ENCODE assay signal across 8 cellular contexts in the genomic region with DNA sequence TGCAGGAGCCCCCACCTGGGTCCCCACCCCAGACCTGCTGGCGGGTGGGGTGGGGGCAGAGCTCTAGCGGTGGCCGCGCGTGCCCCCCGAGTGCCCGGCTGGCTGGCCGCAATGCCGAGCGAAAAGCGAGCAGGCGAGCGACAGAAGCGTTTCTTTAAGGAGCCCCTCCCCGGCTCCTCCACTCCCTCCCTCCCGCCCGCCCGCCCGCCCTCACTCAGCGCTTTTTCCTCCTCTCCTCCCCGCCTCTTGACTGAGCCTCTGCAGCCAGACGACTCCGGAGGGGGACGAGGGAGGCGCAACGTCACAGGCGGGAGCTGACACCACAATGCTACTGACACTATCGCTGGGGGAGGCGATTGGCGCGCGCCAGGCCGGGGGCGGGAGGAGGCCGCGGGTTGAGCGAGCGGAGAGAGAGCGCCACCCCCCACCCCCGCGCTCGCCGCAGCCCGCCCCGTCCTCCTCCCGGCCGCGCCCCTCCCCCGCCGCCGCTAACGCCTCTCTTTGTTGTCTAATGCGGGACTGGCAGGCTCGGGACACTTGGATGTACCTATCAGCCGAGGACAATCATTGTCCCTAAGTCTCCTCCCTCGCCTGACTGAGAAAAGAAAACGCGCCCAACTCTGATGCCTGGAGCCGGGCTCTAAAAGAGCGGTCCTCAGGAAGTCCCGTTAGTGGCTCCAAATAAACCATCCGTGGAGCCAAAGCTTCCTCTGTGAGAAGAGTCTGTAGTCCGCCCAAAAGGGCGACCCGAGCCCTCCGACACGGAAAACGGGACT. TPM values are rescaled to one million over a fixed set of nuclear protein-coding genes. Genes with fewer than 3 reads are reported as not detected.
DNase-seq lines count a peak whose midpoint lies in the region; ATAC-seq, FAIRE-seq and TF ChIP-seq lines count a peak whose summit lies in the region.

Gene MEX3B, minus strand, starts transcription at position 127 of the 776 bp plus-strand sequence. CDS start 313 bp downstream, outside the sequence.

- peak; percentile 75 for ATAC-seq in GM21528 (IDR thresholded peaks at IDR 0.05; ENCODE audit: low FRiP score, unreplicated experiment)

- H3K36me3 ChIP-seq in OCI-LY1 (ENCODE audit: insufficient read depth, low read length) (peaks cover 11% of the 10 kb centered on the region; the same call in 1 of the 2 replicates), endothelial cell of umbilical vein (ENCODE audit: control insufficient read depth in 2 of 2, extremely low read depth in 1 of 2, insufficient read depth in 2 of 2, low read length in 2 of 2) (peaks cover 7 to 8% of the 10 kb centered on the region in 2 experiments)

- TSS peak; percentile 62 for BruUV-seq in endothelial cell of umbilical vein (replicated peaks; lab: Mats Ljungman, UMichigan)

- H3K9me1 ChIP-seq in endothelial cell of umbilical vein (replicated peaks; ENCODE audit: control insufficient read depth, extremely low read depth, insufficient read depth, low read length): no peaks in the 10 kb centered on the region

- no peaks in the 10 kb centered on the region for H4K20me1 ChIP-seq in OCI-LY1 (ENCODE audit: insufficient read depth, low read length)
- H4K20me1 ChIP-seq in endothelial cell of umbilical vein (replicated peaks; ENCODE audit: control insufficient read depth, extremely low read depth, insufficient read depth, low read length): peaks cover 2% of the 10 kb centered on the region

- H3K4me2 ChIP-seq in OCI-LY1 (ENCODE audit: low read length) (peak within 1 kb of the TSS; percentile 87), endothelial cell of umbilical vein (ENCODE audit: insufficient read depth, low read length) (peak within 1 kb of the TSS; percentile 97)

- peak within 1 kb of the TSS; percentile 93 for H3K9ac ChIP-seq in OCI-LY1 (ENCODE audit: low read length)
- H3K9ac ChIP-seq in endothelial cell of umbilical vein (replicated peaks; ENCODE audit: extremely low read depth, insufficient read depth, low read length): peak within 1 kb of the TSS; percentile 98

- CTCF ChIA-PET in endothelial cell of umbilical vein (lab: Charles Lee): interaction anchor here (0.7 to 3.8 kb wide), 5 partner anchors 60 to 542 kb away, joined by 3 to 30 read pairs (median 3); no protein-coding TSS in a partner anchor

- H3K4me3 ChIP-seq in OCI-LY1 (ENCODE audit: low read depth, low read length, poor library complexity, severe bottlenecking) (peak within 1 kb of the TSS; percentile 84), endothelial cell of umbilical vein (replicated peaks in 1 of 3; ENCODE audit: insufficient read depth in 1 of 3, low read depth in 1 of 3, low read length in 3 of 3) (peak within 1 kb of the TSS; percentile 91 to 97 (median 95))

- peak; percentile 93 for DNase-seq in COR-L47 (lab: John Stamatoyannopoulos, UW)
- DNase-seq in HuH-7 (ENCODE audit: low spot score): peak; percentile 98
- DNase-seq in activated T-cell treated with anti-CD3 and anti-CD28 coated beads for 1 hour (ENCODE audit: low read depth): peak; percentile 69
- DNase-seq in endothelial cell of umbilical vein (ENCODE audit: low read depth, low spot score): peak; percentile 98
- DNase-seq in midbrain (lab: John Stamatoyannopoulos, UW): peak; percentile 94
- DNase-seq in stimulated activated CD8-positive, alpha-beta memory T cell treated with anti-CD3 and anti-CD28 coated beads, Interleukin-15, amount 100 ng/mL, for 4 hours (ENCODE audit: low read depth in 2 of 2): peak; percentile 81 to 86

- H3F3A ChIP-seq in OCI-LY1 (ENCODE audit: insufficient read depth, low read length): no peaks in the 10 kb centered on the region

- dilution Hi-C loops in endothelial cell of umbilical vein (cut with MboI; ENCODE audit: extremely low pct_ligation_motif_present, low sequenced_read_pairs): no loop called here

- H3K27ac ChIP-seq in OCI-LY1 (ENCODE audit: low read depth, low read length, poor library complexity, severe bottlenecking): peak within 1 kb of the TSS; percentile 82
- peak within 1 kb of the TSS; percentile 96 for H3K27ac ChIP-seq in endothelial cell of umbilical vein (ENCODE audit: insufficient read depth, low read depth, low read length)

- intact Hi-C loops in endothelial cell of umbilical vein (cut with micrococcal nuclease): loop anchor here (1.0 to 10.0 kb wide), 11 partner anchors 49 to 1161 kb away; partner anchors contain the start of genes EFL1, HDGFL3, SAXO2 and STARD5

- peak within 1 kb of the TSS; percentile 94 for H2AFZ ChIP-seq in OCI-LY1 (ENCODE audit: low read length)
- peak within 1 kb of the TSS; percentile 92 for H2AFZ ChIP-seq in endothelial cell of umbilical vein (ENCODE audit: low read depth, low read length)

- H3K79me2 ChIP-seq in OCI-LY1 (ENCODE audit: insufficient read depth, low read length) (no peaks in the 10 kb centered on the region), endothelial cell of umbilical vein (ENCODE audit: control insufficient read depth, insufficient read depth, low read length) (peaks cover 18% of the 10 kb centered on the region)

- H3K4me1 ChIP-seq in OCI-LY1 (ENCODE audit: insufficient read depth, low read length, severe bottlenecking) (peaks cover 14% of the 10 kb centered on the region), endothelial cell of umbilical vein (ENCODE audit: control insufficient read depth, extremely low read depth, insufficient read depth, low read length) (peaks cover 15% of the 10 kb centered on the region)

- H3K27me3 ChIP-seq in OCI-LY1 (ENCODE audit: insufficient read depth, low read length): no peaks in the 10 kb centered on the region
- H3K27me3 ChIP-seq in endothelial cell of umbilical vein (ENCODE audit: control insufficient read depth in 2 of 2, insufficient read depth in 2 of 2, low read length in 2 of 2): peaks cover 1 to 2% of the 10 kb centered on the region in 2 experiments

- H3K9me3 ChIP-seq in OCI-LY1 (ENCODE audit: low read length) (no peaks in the 10 kb centered on the region), endothelial cell of umbilical vein (replicated peaks; ENCODE audit: control insufficient read depth, insufficient read depth, low read length) (no peaks in the 10 kb centered on the region)

- TF ChIP-seq CTCF in OCI-LY1 (IDR thresholded peaks at IDR 0.05; ENCODE audit: low read length) (no peak), endothelial cell of umbilical vein (IDR thresholded peaks at IDR 0.05; ENCODE audit: extremely low read depth in 1 of 2, insufficient read depth in 1 of 2, low read depth in 1 of 2, low read length in 2 of 2) (no peak)

- POLR2A ChIA-PET in endothelial cell of umbilical vein (lab: Charles Lee): interaction anchor here (0.6 to 1.4 kb wide), 5 partner anchors 67 to 1897 kb away, joined by 3 to 5 read pairs (median 4); partner anchors contain the start of gene RPS17

- H3K9me2 ChIP-seq in OCI-LY1 (ENCODE audit: low read depth, low read length): no peaks in the 10 kb centered on the region

- FAIRE-seq in endothelial cell of umbilical vein (lab: Jason Lieb, UNC): peak; percentile 83

- peak; percentile 68 for TF ChIP-seq POLR2A in endothelial cell of umbilical vein (IDR thresholded peaks at IDR 0.05; ENCODE audit: low read depth, low read length)

TF ChIP-seq in endothelial cell of umbilical vein, 7 proteins besides CTCF, POLR2A, EP300 and RAD21:
- no peak for TF ChIP-seq FOS (IDR thresholded peaks at IDR 0.05; ENCODE audit: borderline replicate concordance, insufficient read depth, low read length)
- peak; percentile 62 for TF ChIP-seq POLR2AphosphoS5 (IDR thresholded peaks at IDR 0.05; ENCODE audit: insufficient read depth, low read depth, low read length)
- TF ChIP-seq, protein P1, sequence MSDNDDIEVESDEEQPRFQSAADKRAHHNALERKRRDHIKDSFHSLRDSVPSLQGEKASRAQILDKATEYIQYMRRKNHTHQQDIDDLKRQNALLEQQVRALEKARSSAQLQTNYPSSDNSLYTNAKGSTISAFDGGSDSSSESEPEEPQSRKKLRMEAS (IDR thresholded peaks at IDR 0.05; ENCODE audit: insufficient read depth, insufficient read length): no peak
- no peak for TF ChIP-seq EZH2 (IDR thresholded peaks at IDR 0.05; ENCODE audit: borderline replicate concordance, low read depth, low read length, severe bottlenecking)
- no peak for TF ChIP-seq JUN (IDR thresholded peaks at IDR 0.05; ENCODE audit: borderline replicate concordance, insufficient read depth, insufficient read length, low read depth)
TF ChIP-seq in endothelial cell of umbilical vein: peak in this region for 1.

RNA-seq across cellular contexts. Expression of gene MEX3B, which starts in this region (rescaled TPM):
- 18.2 and 22.6 TPM in 2 replicates for total RNA-seq in endothelial cell of umbilical vein
- polyA plus RNA-seq in endothelial cell of umbilical vein: 11.0 and 13.3 TPM in 2 replicates
- polyA plus RNA-seq in endothelial cell of umbilical vein (2011; cell fraction: cytosol; rRNA removed): 4.8 and 6.9 TPM in 2 replicates
- 13.4 and 13.7 TPM in 2 replicates for polyA plus RNA-seq in endothelial cell of umbilical vein (2011; cell fraction: nucleus; rRNA removed)
- polyA plus RNA-seq in endothelial cell of umbilical vein (2012): 7.8 and 13.2 TPM in 2 replicates
- 8.4 and 9.5 TPM in 2 replicates for polyA minus RNA-seq in endothelial cell of umbilical vein
- polyA minus RNA-seq in endothelial cell of umbilical vein (2011; cell fraction: cytosol; rRNA and poly(A)+ RNA removed): 2.5 TPM
- 6.2 and 13.5 TPM in 2 replicates for polyA minus RNA-seq in endothelial cell of umbilical vein (2011; cell fraction: nucleus; rRNA and poly(A)+ RNA removed)

Comparison
In these comparisons a context has a peak if more than half of its experiments do, and no peak if none do; other contexts are left out.
1. Peak in every context shown above with its lines: DNase-seq, ATAC-seq, H3K4me3 ChIP-seq and H3K27ac ChIP-seq.